Comparison of ENCODE assay signal across 1 cellular context in the genomic region with DNA sequence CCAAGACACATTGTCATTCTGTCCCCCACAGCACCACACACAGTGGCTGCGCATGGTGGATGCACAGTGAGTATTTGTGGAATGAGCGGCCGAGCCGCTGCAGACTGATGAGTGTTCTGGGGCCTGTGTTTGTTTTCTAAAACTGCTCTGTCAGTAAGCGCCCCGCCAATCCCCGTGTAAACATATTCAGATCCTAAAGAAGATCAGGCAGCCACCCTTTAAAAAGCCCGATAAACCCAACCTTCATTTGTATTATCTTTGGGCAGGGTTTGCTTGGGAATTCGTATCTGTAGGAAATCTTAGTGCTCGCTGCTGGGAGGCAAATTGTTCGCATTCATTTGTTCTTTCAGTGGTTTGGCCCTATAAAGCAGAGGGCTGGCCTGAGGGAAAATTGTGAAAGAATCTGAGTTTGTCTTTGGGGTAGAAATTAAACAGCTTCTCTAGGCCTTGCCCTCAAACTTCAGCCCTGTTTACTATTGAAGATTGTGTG.
TF ChIP-seq lines count a peak whose summit lies in the region.

No MANE protein-coding gene starts in this region.

TF ChIP-seq in GM23338, 12 proteins besides CTCF, POLR2A, EP300 and RAD21 (continued from another document):
- TF ChIP-seq ZNF114 (CRISPR knock-in tag; IDR thresholded peaks at IDR 0.05), result no peak
- TF ChIP-seq POLR2AphosphoS5 (IDR thresholded peaks at IDR 0.05; ENCODE audit: low read depth), result no peak
- TF ChIP-seq EZH2 (IDR thresholded peaks at IDR 0.05; ENCODE audit: low read depth, unreplicated experiment), result no peak
- TF ChIP-seq STAT1 (IDR thresholded peaks at IDR 0.05; ENCODE audit: unreplicated experiment), result no peak
- TF ChIP-seq, protein P1, sequence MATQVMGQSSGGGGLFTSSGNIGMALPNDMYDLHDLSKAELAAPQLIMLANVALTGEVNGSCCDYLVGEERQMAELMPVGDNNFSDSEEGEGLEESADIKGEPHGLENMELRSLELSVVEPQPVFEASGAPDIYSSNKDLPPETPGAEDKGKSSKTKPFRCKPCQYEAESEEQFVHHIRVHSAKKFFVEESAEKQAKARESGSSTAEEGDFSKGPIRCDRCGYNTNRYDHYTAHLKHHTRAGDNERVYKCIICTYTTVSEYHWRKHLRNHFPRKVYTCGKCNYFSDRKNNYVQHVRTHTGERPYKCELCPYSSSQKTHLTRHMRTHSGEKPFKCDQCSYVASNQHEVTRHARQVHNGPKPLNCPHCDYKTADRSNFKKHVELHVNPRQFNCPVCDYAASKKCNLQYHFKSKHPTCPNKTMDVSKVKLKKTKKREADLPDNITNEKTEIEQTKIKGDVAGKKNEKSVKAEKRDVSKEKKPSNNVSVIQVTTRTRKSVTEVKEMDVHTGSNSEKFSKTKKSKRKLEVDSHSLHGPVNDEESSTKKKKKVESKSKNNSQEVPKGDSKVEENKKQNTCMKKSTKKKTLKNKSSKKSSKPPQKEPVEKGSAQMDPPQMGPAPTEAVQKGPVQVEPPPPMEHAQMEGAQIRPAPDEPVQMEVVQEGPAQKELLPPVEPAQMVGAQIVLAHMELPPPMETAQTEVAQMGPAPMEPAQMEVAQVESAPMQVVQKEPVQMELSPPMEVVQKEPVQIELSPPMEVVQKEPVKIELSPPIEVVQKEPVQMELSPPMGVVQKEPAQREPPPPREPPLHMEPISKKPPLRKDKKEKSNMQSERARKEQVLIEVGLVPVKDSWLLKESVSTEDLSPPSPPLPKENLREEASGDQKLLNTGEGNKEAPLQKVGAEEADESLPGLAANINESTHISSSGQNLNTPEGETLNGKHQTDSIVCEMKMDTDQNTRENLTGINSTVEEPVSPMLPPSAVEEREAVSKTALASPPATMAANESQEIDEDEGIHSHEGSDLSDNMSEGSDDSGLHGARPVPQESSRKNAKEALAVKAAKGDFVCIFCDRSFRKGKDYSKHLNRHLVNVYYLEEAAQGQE (IDR thresholded peaks at IDR 0.05; ENCODE audit: unreplicated experiment), result no peak
- TF ChIP-seq ZNF331 (CRISPR knock-in tag; IDR thresholded peaks at IDR 0.05; ENCODE audit: low read depth), result no peak
- no peak for TF ChIP-seq CREB1 (CRISPR knock-in tag; IDR thresholded peaks at IDR 0.05; ENCODE audit: low read depth)
- TF ChIP-seq JUNB (IDR thresholded peaks at IDR 0.05; ENCODE audit: unreplicated experiment), result no peak
- TF ChIP-seq EZH2phosphoT487 (IDR thresholded peaks at IDR 0.05; ENCODE audit: unreplicated experiment), result no peak
- no peak for TF ChIP-seq ETS1 (IDR thresholded peaks at IDR 0.05)
